Comparison of ENCODE assay signal across 8 cellular contexts in genomic region chr5:167573274-167574127, GRCh38.
DNase-seq lines count a peak whose midpoint lies in the region; ATAC-seq and TF ChIP-seq lines count a peak whose summit lies in the region.

No MANE protein-coding gene starts in this region.

- intact Hi-C loops in head of caudate nucleus (cut with DNase I) (no loop called here), posterior vena cava (cut with DNase I) (no loop called here), natural killer cell (cut with micrococcal nuclease) (no loop called here)

- DNase-seq in H4 (ENCODE audit: low spot score) (peak; percentile 45), RPMI7951 (ENCODE audit: low read depth) (peak; percentile 14), head of caudate nucleus (peak in 34 of 42 donors; percentile 8 to 68 (median 43)), retinal pigment epithelial cell (ENCODE audit: low read depth) (no peak), posterior vena cava (ENCODE audit: low spot score) (no peak), natural killer cell (no peak)

- H3K9me3 Mint-ChIP-seq in natural killer cell: peaks cover 6% of the 10 kb centered on the region in 2 donors

- TF ChIP-seq CTCF in retinal pigment epithelial cell (conservative IDR thresholded peaks at IDR 0.05; ENCODE audit: low read depth, low read length) (no peak), natural killer cell (IDR thresholded peaks at IDR 0.05) (no peak)

- H3K4me3 ChIP-seq in retinal pigment epithelial cell (ENCODE audit: low read length): peak overlapping the region; percentile 59

- H3K27me3 Mint-ChIP-seq in natural killer cell (ENCODE audit: low read depth in 2 of 2): peaks cover 13 to 16% of the 10 kb centered on the region in 2 donors

- ATAC-seq in GM21381 (IDR thresholded peaks at IDR 0.05; ENCODE audit: unreplicated experiment) (no peak), GM19467 (IDR thresholded peaks at IDR 0.05; ENCODE audit: unreplicated experiment) (no peak), natural killer cell (no peak)

- H3K27ac Mint-ChIP-seq in natural killer cell: no peak overlapping the region

- no peaks in the 10 kb centered on the region for H3K36me3 Mint-ChIP-seq in natural killer cell

- no peak overlapping the region for H3K4me3 Mint-ChIP-seq in natural killer cell

- H3K4me1 Mint-ChIP-seq in natural killer cell: no peaks in the 10 kb centered on the region

Comparison
In these comparisons a context has a peak if more than half of its experiments do, and no peak if none do; other contexts are left out.
1. DNase-seq: peak in H4 (single experiment), RPMI7951 (single experiment) and head of caudate nucleus (34 of 42); none in retinal pigment epithelial cell (single experiment), posterior vena cava (single experiment) and natural killer cell (single experiment).